30 cellular contexts compared by ENCODE assay signal in the genomic region with DNA sequence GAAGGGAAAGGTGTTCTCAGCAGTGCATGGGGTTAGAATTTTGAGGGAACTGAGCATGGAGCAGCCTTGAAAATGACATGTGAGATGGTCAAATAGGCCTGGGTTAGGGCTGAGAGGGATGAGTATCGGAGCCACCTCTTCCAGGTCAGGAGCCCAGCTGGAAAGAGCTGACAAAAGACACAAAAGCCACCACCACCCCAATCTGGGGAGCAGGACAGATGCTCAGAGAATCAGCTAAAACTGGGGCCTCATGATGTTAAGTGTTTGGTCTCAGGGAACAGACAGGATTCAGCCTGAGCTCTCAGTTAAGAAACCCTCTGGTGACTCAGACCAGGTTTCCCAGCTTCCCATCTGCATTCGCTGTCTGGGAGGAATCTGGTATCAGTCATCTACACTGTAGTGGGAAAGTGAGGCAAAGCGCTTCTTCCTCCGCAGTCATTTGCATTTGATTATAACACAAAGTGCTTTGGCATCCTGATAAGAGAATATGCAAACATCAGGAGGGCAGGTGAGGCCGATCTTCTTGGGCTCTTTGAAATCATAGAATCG. TPM values are rescaled to one million over a fixed set of nuclear protein-coding genes. Genes with fewer than 3 reads are reported as not detected.
DNase-seq lines count a peak whose midpoint lies in the region; ATAC-seq and TF ChIP-seq lines count a peak whose summit lies in the region.
"Had no signal": no experiment of that assay in that cellular context is flagged by ENCODE, and none has a peak within 500 bp of the region (broad histone marks: within the 10 kb centered on the region; RNA-seq: fewer than 3 reads in every experiment).

No MANE protein-coding gene starts in this region.

- peaks cover 63% of the 10 kb centered on the region for H3K27me3 Mint-ChIP-seq in endodermal cell (ENCODE audit: insufficient read depth)
- H3K27me3 Mint-ChIP-seq in neural progenitor cell (ENCODE audit: insufficient read depth, low read depth): peaks cover 40% of the 10 kb centered on the region

- H3K4me3 ChIP-seq in IMR-90 (ENCODE audit: insufficient read depth, low read depth, low read length) (no peak overlapping the region), endodermal cell (ENCODE audit: low read length) (no peak overlapping the region), neural progenitor cell (no peak overlapping the region), WERI-Rb-1 (ENCODE audit: low read depth, low read length) (no peak overlapping the region)
- H3K4me3 ChIP-seq: heart right ventricle, left ventricle myocardium inferior, skin epidermis, uterus had no signal

- no peak overlapping the region for H3K14ac ChIP-seq in IMR-90 (replicated peaks; ENCODE audit: low read depth, low read length)

- POLR2A ChIA-PET in IMR-90 (lab: Charles Lee; ENCODE audit: unreplicated experiment): no interaction called here

- H3K4me1 Mint-ChIP-seq in endodermal cell: peaks cover 4% of the 10 kb centered on the region
- peaks cover 17% of the 10 kb centered on the region for H3K4me1 Mint-ChIP-seq in neural progenitor cell
- H3K4me1 Mint-ChIP-seq: activated naive CD8-positive, alpha-beta T cell treated with anti-CD3 and anti-CD28 coated beads for 36 hours had no signal

- CTCF ChIA-PET in IMR-90 (lab: Yijun Ruan, JAX): no interaction called here

- peaks cover 58% of the 10 kb centered on the region for H3K27me3 ChIP-seq in IMR-90 (ENCODE audit: control insufficient read depth, insufficient read depth, low read length)
- H3K27me3 ChIP-seq in endodermal cell (ENCODE audit: control insufficient read depth, insufficient read depth, low read length, poor library complexity, severe bottlenecking): peaks cover 45% of the 10 kb centered on the region
- H3K27me3 ChIP-seq in neural progenitor cell: peaks cover 72% of the 10 kb centered on the region
- peaks cover 38% of the 10 kb centered on the region for H3K27me3 ChIP-seq in WERI-Rb-1 (ENCODE audit: insufficient read depth, low read depth, severe bottlenecking)

- H3K79me2 ChIP-seq in neural progenitor cell (ENCODE audit: low read depth): no peaks in the 10 kb centered on the region

- TF ChIP-seq POLR2A in IMR-90 (IDR thresholded peaks at IDR 0.05; ENCODE audit: low read depth, low read length): no peak

- H3K4me2 ChIP-seq in IMR-90 (ENCODE audit: low read depth, low read length) (no peak overlapping the region), neural progenitor cell (no peak overlapping the region)

- no peaks in the 10 kb centered on the region; the same call in 1 of the 2 replicates for H3K4me1 ChIP-seq in IMR-90 (ENCODE audit: control insufficient read depth, insufficient read depth, low read length)
- H3K4me1 ChIP-seq in endodermal cell (ENCODE audit: control insufficient read depth, insufficient read depth, low read length): no peaks in the 10 kb centered on the region
- H3K4me1 ChIP-seq in neural progenitor cell: no peaks in the 10 kb centered on the region

- no TSS peak for BruUV-seq in IMR-90 (replicated peaks; lab: Mats Ljungman, UMichigan)

- H3K27ac Mint-ChIP-seq in endodermal cell (no peak overlapping the region), neural progenitor cell (no peak overlapping the region)
- H3K27ac Mint-ChIP-seq: activated naive CD8-positive, alpha-beta T cell treated with anti-CD3 and anti-CD28 coated beads for 36 hours; activated T-helper 2 cell treated with anti-CD3 and anti-CD28 coated beads, Interferon-gamma antibody, Interleukin-2, Interleukin-4, amounts not matched to agents 10 μg/mL and 5 μg/mL and 100 μg/mL, durations not matched to agents 14 hours and 24 hours and 36 hours; CD4-positive, alpha-beta T cell; nephron progenitor cell; stimulated activated effector memory CD8-positive, alpha-beta T cell treated with anti-CD3 and anti-CD28 coated beads, Interleukin-12 subunit alpha, Interleukin-12 subunit beta, amount 100 ng/mL, for 72 hours; WTC11 had no signal

- no peak overlapping the region for H2BK20ac ChIP-seq in IMR-90 (ENCODE audit: low read depth, low read length)

- H3K18ac ChIP-seq in IMR-90 (ENCODE audit: low read depth, low read length): no peak overlapping the region

- H2AFZ ChIP-seq in IMR-90 (replicated peaks; ENCODE audit: low read length, poor library complexity): no peak overlapping the region
- H2AFZ ChIP-seq in neural progenitor cell (replicated peaks): no peak overlapping the region

- no peak overlapping the region for H4K8ac ChIP-seq in IMR-90 (ENCODE audit: low read depth in 2 of 2, low read length in 2 of 2)

- H2BK5ac ChIP-seq in IMR-90 (ENCODE audit: low read depth, low read length, poor library complexity, severe bottlenecking): no peak overlapping the region

- dilution Hi-C loops in IMR-90 (cut with HindIII; ENCODE audit: low sequenced_read_pairs, unreplicated experiment): no loop called here

- no peak overlapping the region for H2BK120ac ChIP-seq in IMR-90 (ENCODE audit: low read depth, low read length)

- H3K9me3 Mint-ChIP-seq in endodermal cell (no peaks in the 10 kb centered on the region), neural progenitor cell (peaks cover 3% of the 10 kb centered on the region)
- H3K9me3 Mint-ChIP-seq: activated naive CD8-positive, alpha-beta T cell treated with anti-CD3 and anti-CD28 coated beads for 36 hours; activated T-helper 2 cell treated with anti-CD3 and anti-CD28 coated beads, Interferon-gamma antibody, Interleukin-2, Interleukin-4, amounts not matched to agents 10 μg/mL and 5 μg/mL and 100 μg/mL, durations not matched to agents 14 hours and 24 hours and 36 hours; CD4-positive, alpha-beta T cell; stimulated activated effector memory CD8-positive, alpha-beta T cell treated with anti-CD3 and anti-CD28 coated beads, Interleukin-12 subunit alpha, Interleukin-12 subunit beta, amount 100 ng/mL, for 72 hours had no signal

- WGBS in IMR-90 (ENCODE audit: extremely low coverage in 2 of 2, insufficient read length in 1 of 2), 2 experiments: 49% methylated on average over 4 of the region's 6 CpGs; no CpG with 5 or more reads in 1 of the 2 experiments
- WGBS in endodermal cell (ENCODE audit: insufficient coverage in 1 of 2, insufficient read length in 1 of 2), 2 experiments: 69 to 72% methylated on average over 6 of the region's 6 CpGs

- DNase-seq in EH (ENCODE audit: low read depth): peak; percentile 57
- DNase-seq in IMR-90: peak; percentile 52
- peak; percentile 58 for DNase-seq in endodermal cell
- no peak for DNase-seq in neural progenitor cell (ENCODE audit: low spot score)
- no peak for DNase-seq in occipital lobe (lab: John Stamatoyannopoulos, UW)
- DNase-seq in NCI-H446 treated with DMSO at 0.1 percent for 48 hours (lab: John Stamatoyannopoulos, UW): no peak
- DNase-seq in WERI-Rb-1: no peak
- DNase-seq in effector CD8-positive, alpha-beta T cell (lab: John Stamatoyannopoulos, UW): no peak
- DNase-seq: activated CD4-positive, alpha-beta T cell treated with anti-CD3 and anti-CD28 coated beads, Interleukin-2, amount 50 U/mL, for 4 hours; activated CD8-positive, alpha-beta memory T cell treated with anti-CD3 and anti-CD28 coated beads, Interleukin-2, amount 50 U/mL, for 4 hours; activated naive CD8-positive, alpha-beta T cell treated with anti-CD3 and anti-CD28 coated beads for 36 hours; CD4-positive, alpha-beta T cell; cortex of kidney; DMS 273 treated with DMSO at 0.1 percent for 48 hours; heart right ventricle; left ventricle myocardium inferior; NCI-H1092; NCI-H1930; nephron progenitor cell; stimulated activated CD4-positive, alpha-beta T cell treated with anti-CD3 and anti-CD28 coated beads, Interleukin-2, amount 100 ng/mL, for 24 hours; uterus had no signal

- H2AK9ac ChIP-seq in IMR-90 (replicated peaks; ENCODE audit: low read depth, low read length, poor library complexity): peak overlapping the region; percentile 37

- H3F3A ChIP-seq in neural progenitor cell (ENCODE audit: low read depth): peaks cover 13% of the 10 kb centered on the region

- H3K56ac ChIP-seq in IMR-90 (ENCODE audit: extremely low read depth, insufficient read depth, low read length): no peak overlapping the region

- no peak overlapping the region for H3K23ac ChIP-seq in IMR-90 (ENCODE audit: low read depth, low read length)

- no peaks in the 10 kb centered on the region for H3K9me1 ChIP-seq in IMR-90 (ENCODE audit: insufficient read depth, low read length)

- no peaks in the 10 kb centered on the region for H3K79me1 ChIP-seq in IMR-90 (ENCODE audit: low read depth in 1 of 2, low read length in 2 of 2)

- no peak overlapping the region for H2BK15ac ChIP-seq in IMR-90 (ENCODE audit: low read depth, low read length)

- H3K27ac ChIP-seq in IMR-90 (ENCODE audit: insufficient read depth, low read length) (no peak overlapping the region), endodermal cell (ENCODE audit: low read depth, low read length) (no peak overlapping the region), neural progenitor cell (no peak overlapping the region), WERI-Rb-1 (no peak overlapping the region)
- H3K27ac ChIP-seq: heart right ventricle, left ventricle myocardium inferior, skin epidermis, uterus had no signal

- H3K9ac ChIP-seq in IMR-90 (ENCODE audit: low read depth, low read length) (no peak overlapping the region), endodermal cell (ENCODE audit: extremely low read depth, low read length, poor library complexity, severe bottlenecking) (no peak overlapping the region), neural progenitor cell (no peak overlapping the region)

- H3K36me3 Mint-ChIP-seq in endodermal cell (ENCODE audit: low read depth): no peaks in the 10 kb centered on the region
- H3K36me3 Mint-ChIP-seq in neural progenitor cell: no peaks in the 10 kb centered on the region
- H3K36me3 Mint-ChIP-seq: activated naive CD8-positive, alpha-beta T cell treated with anti-CD3 and anti-CD28 coated beads for 36 hours; stimulated activated effector memory CD8-positive, alpha-beta T cell treated with anti-CD3 and anti-CD28 coated beads, Interleukin-12 subunit alpha, Interleukin-12 subunit beta, amount 100 ng/mL, for 72 hours; WTC11 had no signal

- H2AK5ac ChIP-seq in IMR-90 (ENCODE audit: low read depth, low read length): no peak overlapping the region

- H3K4me3 Mint-ChIP-seq in endodermal cell (no peak overlapping the region), neural progenitor cell (peak overlapping the region; percentile 12)
- H3K4me3 Mint-ChIP-seq: activated naive CD8-positive, alpha-beta T cell treated with anti-CD3 and anti-CD28 coated beads for 36 hours; CD4-positive, alpha-beta T cell; nephron progenitor cell; stimulated activated effector memory CD8-positive, alpha-beta T cell treated with anti-CD3 and anti-CD28 coated beads, Interleukin-12 subunit alpha, Interleukin-12 subunit beta, amount 100 ng/mL, for 72 hours; WTC11 had no signal

- H4K20me1 ChIP-seq in IMR-90 (ENCODE audit: insufficient read depth, low read length): 0 out of 2 replicates have a peak, but pooled peaks cover 5% of the 10 kb centered on the region
- peaks cover 15% of the 10 kb centered on the region for H4K20me1 ChIP-seq in neural progenitor cell (ENCODE audit: low read depth)

- no peak for TF ChIP-seq RAD21 in IMR-90 (IDR thresholded peaks at IDR 0.05; ENCODE audit: low read length)

- intact Hi-C loops in IMR-90 (cut with micrococcal nuclease): loop anchor here (5.0 to 10.0 kb wide), 2 partner anchors 59 to 68 kb away; a partner anchor contains a TSS

- in situ Hi-C loops in IMR-90 (cut with MboI; ENCODE audit: low sequenced_read_pairs): loop anchor here (25.0 kb wide), 1 partner anchor 158 kb away; no protein-coding TSS in a partner anchor

- no peak overlapping the region for H3K4ac ChIP-seq in IMR-90 (ENCODE audit: low read depth, low read length)

- no peak overlapping the region for H4K5ac ChIP-seq in IMR-90 (ENCODE audit: low read depth, low read length)

- ATAC-seq in IMR-90 (ENCODE audit: low read depth): 0 out of 2 replicates have a peak, but pooled peaks have one; percentile 30
- ATAC-seq: heart right ventricle; stimulated activated effector memory CD8-positive, alpha-beta T cell treated with anti-CD3 and anti-CD28 coated beads, Interleukin-12 subunit alpha, Interleukin-12 subunit beta, amount 100 ng/mL, for 72 hours; WTC11 had no signal

- no peaks in the 10 kb centered on the region for H3K36me3 ChIP-seq in IMR-90 (ENCODE audit: control insufficient read depth, insufficient read depth, low read length)
- H3K36me3 ChIP-seq in endodermal cell (ENCODE audit: control insufficient read depth, insufficient read depth, low read length): no peaks in the 10 kb centered on the region
- H3K36me3 ChIP-seq in neural progenitor cell: no peaks in the 10 kb centered on the region
- H3K36me3 ChIP-seq in WERI-Rb-1: no peaks in the 10 kb centered on the region
- H3K36me3 ChIP-seq: heart right ventricle, left ventricle myocardium inferior, uterus had no signal

- H3K9me3 ChIP-seq in IMR-90 (ENCODE audit: control insufficient read depth, insufficient read depth, low read length) (no peaks in the 10 kb centered on the region), endodermal cell (ENCODE audit: control insufficient read depth, low read length) (no peaks in the 10 kb centered on the region), neural progenitor cell (ENCODE audit: low read depth) (no peaks in the 10 kb centered on the region), WERI-Rb-1 (ENCODE audit: severe bottlenecking) (no peaks in the 10 kb centered on the region)
- H3K9me3 ChIP-seq: heart right ventricle, left ventricle myocardium inferior, uterus had no signal

- no peak overlapping the region for H4K91ac ChIP-seq in IMR-90 (ENCODE audit: insufficient read depth, low read depth, low read length)

- no peak for TF ChIP-seq CTCF in IMR-90 (conservative IDR thresholded peaks at IDR 0.05; ENCODE audit: low read depth, low read length)
- no peak for TF ChIP-seq CTCF in endodermal cell (conservative IDR thresholded peaks at IDR 0.05)
- no peak for TF ChIP-seq CTCF in neural progenitor cell (IDR thresholded peaks at IDR 0.05)
- TF ChIP-seq CTCF in WERI-Rb-1 (IDR thresholded peaks at IDR 0.05; ENCODE audit: low read depth, low read length): no peak

RNA-seq across cellular contexts. Expression of a gene that starts 2.6 kb away (rescaled TPM):
- total RNA-seq in IMR-90 (2012; rRNA removed) (not detected in 2 replicates), endodermal cell (under 1 TPM in 1 of 2 donors, not detected in 1; 0.33 TPM), neural progenitor cell (ENCODE audit: low replicate concordance) (0.12 TPM in 1 of 2 replicates, not detected in the other), occipital lobe (not detected)
- polyA plus RNA-seq in IMR-90 (2012; rRNA removed): not detected in 2 replicates
- polyA plus RNA-seq in IMR-90 (2012; cell fraction: cytosol; rRNA removed): not detected in 2 replicates
- polyA plus RNA-seq in IMR-90 (2012; cell fraction: nucleus; rRNA removed; ENCODE audit: low replicate concordance): not detected in 2 replicates
- 2.4 TPM for polyA plus RNA-seq in endodermal cell (2013, experiment 1 of 2)
- 2.1 TPM for polyA plus RNA-seq in endodermal cell (2013, experiment 2 of 2)
- total RNA-seq: activated naive CD8-positive, alpha-beta T cell treated with anti-CD3 and anti-CD28 coated beads for 36 hours; activated T-helper 2 cell treated with anti-CD3 and anti-CD28 coated beads, Interferon-gamma antibody, Interleukin-2, Interleukin-4, amounts not matched to agents 10 μg/mL and 5 μg/mL and 100 μg/mL, durations not matched to agents 14 hours and 24 hours and 36 hours; CD4-positive, alpha-beta T cell; LHCN-M2; mononuclear cell; pulmonary artery endothelial cell; T-helper 2 cell treated with Interferon-gamma antibody and Interleukin-4, amounts not matched to agents 100 ng/mL and 5 ng/mL, for 36 hours had no signal
- polyA plus RNA-seq: AG04450 had no signal

RNA-seq across cellular contexts. Expression of a gene that starts 35.5 kb away (rescaled TPM):
- total RNA-seq in IMR-90 (2012; rRNA removed) (0.56 and 0.72 TPM in 2 replicates), endodermal cell (10 to 100 TPM; 19.9 to 21.8 TPM), neural progenitor cell (ENCODE audit: low replicate concordance) (1.1 and 1.7 TPM in 2 replicates), occipital lobe (5.1 TPM)
- polyA plus RNA-seq in IMR-90 (2012; rRNA removed): 0.99 and 1.0 TPM in 2 replicates
- 0.58 and 0.71 TPM in 2 replicates for polyA plus RNA-seq in IMR-90 (2012; cell fraction: cytosol; rRNA removed)
- polyA plus RNA-seq in IMR-90 (2012; cell fraction: nucleus; rRNA removed; ENCODE audit: low replicate concordance): 3.1 and 4.9 TPM in 2 replicates
- 51.2 TPM for polyA plus RNA-seq in endodermal cell (2013, experiment 1 of 2)
- 42.1 TPM for polyA plus RNA-seq in endodermal cell (2013, experiment 2 of 2)
- total RNA-seq: CD4-positive, alpha-beta T cell; T-helper 2 cell treated with Interferon-gamma antibody and Interleukin-4, amounts not matched to agents 100 ng/mL and 5 ng/mL, for 36 hours had no signal

Comparison
In these comparisons a context has a peak if more than half of its experiments do, and no peak if none do; other contexts are left out.
1. DNase-seq: peak in EH (single experiment), IMR-90 (single experiment) and endodermal cell (single experiment); none in neural progenitor cell (single experiment), occipital lobe (single experiment), NCI-H446 treated with DMSO at 0.1 percent for 48 hours (single experiment), WERI-Rb-1 (single experiment) and effector CD8-positive, alpha-beta T cell (single experiment).